ENCODE assay signal across 28 cellular contexts in the genomic region with DNA sequence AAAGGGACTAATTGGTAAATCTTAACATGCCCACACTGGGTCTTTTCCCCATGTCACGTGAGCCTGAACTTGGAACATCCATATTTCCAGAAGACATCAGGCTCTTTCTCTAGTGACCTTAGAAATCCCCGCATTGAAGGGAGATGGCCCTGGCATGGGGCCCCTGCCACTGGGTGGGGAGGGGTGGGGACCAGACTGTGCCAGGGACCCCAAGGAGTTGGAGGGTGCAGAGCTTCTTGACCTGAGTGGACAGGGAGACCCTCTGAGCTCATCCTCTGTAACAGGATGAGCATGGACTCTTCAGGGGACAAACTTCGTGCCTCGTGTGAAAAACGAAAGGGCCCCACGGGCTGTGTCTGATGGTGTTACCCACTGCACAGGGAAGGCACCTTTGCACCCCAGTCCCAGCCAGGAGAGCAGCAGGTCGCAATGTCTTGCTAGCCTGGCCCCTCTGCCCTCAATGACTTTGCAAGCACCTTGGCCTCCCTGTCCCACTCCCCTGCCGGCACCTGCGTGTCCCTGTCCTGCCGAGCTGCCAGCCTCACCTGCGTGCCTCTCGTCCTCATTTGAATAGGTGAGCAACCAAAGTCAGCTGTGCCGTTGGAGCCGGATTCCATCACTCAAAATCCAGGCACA.
DNase-seq lines count a peak whose midpoint lies in the region; ATAC-seq and TF ChIP-seq lines count a peak whose summit lies in the region.
"Had no signal": no experiment of that assay in that cellular context is flagged by ENCODE, and none has a peak within 500 bp of the region (broad histone marks: within the 10 kb centered on the region; RNA-seq: fewer than 3 reads in every experiment).

No MANE protein-coding gene starts in this region.

- H3K9me3 ChIP-seq in H9 (ENCODE audit: control insufficient read depth, low read depth, low read length) (peaks cover 8% of the 10 kb centered on the region), endodermal cell (ENCODE audit: control insufficient read depth, low read length) (peaks cover 9% of the 10 kb centered on the region)
- H3K9me3 ChIP-seq: A549, HAP-1 had no signal

- no peak overlapping the region for H3K4me2 ChIP-seq in H9 (ENCODE audit: insufficient read depth, insufficient read length, low read length)
- H3K4me2 ChIP-seq: A549; BLaER1 treated with 17β-estradiol and CSF1 and Interleukin-3, amounts not matched to agents 10 nM and 100 nM; KMS-11; PC-9 had no signal

- DNase-seq in H9 (no peak), endodermal cell (peak; percentile 41), neural crest cell (ENCODE audit: low read depth, low spot score) (no peak)
- no peak for DNase-seq in activated CD8-positive, alpha-beta T cell treated with anti-CD3 and anti-CD28 coated beads for 36 hours
- DNase-seq: AML-193; CD4-positive, alpha-beta memory T cell; COR-L47; DMS79; EL; GDM1; HFFc6; IMR-90; MM.1S; NCI-H2029; NCI-H446 treated with DMSO at 0.1 percent for 48 hours; NCI-H82; NK-92 treated with Interleukin-12 subunit alpha and Interleukin-12 subunit beta, amount 100 ng/mL, for 24 hours; PC-9 had no signal

- H3K9me3 Mint-ChIP-seq in H9 (peaks cover 15 to 17% of the 10 kb centered on the region in 2 experiments), endodermal cell (peaks cover 25% of the 10 kb centered on the region), neural crest cell (peaks cover 2% of the 10 kb centered on the region)
- H3K9me3 Mint-ChIP-seq in stimulated activated memory B cell treated with anti-CD40 and anti-IgM and Interleukin-4, amounts not matched to agents 10 μg/mL and 1 μg/mL and 100 μg/mL, for 72 hours, result peaks cover 12% of the 10 kb centered on the region
- peaks cover 31% of the 10 kb centered on the region for H3K9me3 Mint-ChIP-seq in activated CD8-positive, alpha-beta T cell treated with anti-CD3 and anti-CD28 coated beads for 36 hours

- POLR2A ChIA-PET in activated CD8-positive, alpha-beta T cell treated with anti-CD3 and anti-CD28 coated beads for 36 hours (lab: Charles Lee), result no interaction called here

- no peak overlapping the region for H2BK15ac ChIP-seq in H9 (ENCODE audit: low read depth, low read length)

- H3K79me1 ChIP-seq in H9 (ENCODE audit: insufficient read depth, low read depth, low read length, poor library complexity, severe bottlenecking), result no peaks in the 10 kb centered on the region

- H3K9ac ChIP-seq in H9 (ENCODE audit: extremely low read depth, insufficient read length, low read length), result no peak overlapping the region
- no peak overlapping the region for H3K9ac ChIP-seq in endodermal cell (ENCODE audit: extremely low read depth, low read length, poor library complexity, severe bottlenecking)
- H3K9ac ChIP-seq: BLaER1 treated with 17β-estradiol and CSF1 and Interleukin-3, amounts not matched to agents 10 nM and 100 nM; KMS-11 had no signal

- intact Hi-C loops in activated CD8-positive, alpha-beta T cell treated with anti-CD3 and anti-CD28 coated beads for 36 hours (cut with micrococcal nuclease), result no loop called here

- peaks cover 4% of the 10 kb centered on the region; the same call in 1 of the 2 replicates for H3K27me3 Mint-ChIP-seq in H9 (ENCODE audit: low read depth)
- peaks cover 14% of the 10 kb centered on the region for H3K27me3 Mint-ChIP-seq in endodermal cell (ENCODE audit: insufficient read depth)
- no peaks in the 10 kb centered on the region for H3K27me3 Mint-ChIP-seq in neural crest cell (ENCODE audit: low read depth)
- no peaks in the 10 kb centered on the region for H3K27me3 Mint-ChIP-seq in stimulated activated memory B cell treated with anti-CD40 and anti-IgM and Interleukin-4, amounts not matched to agents 10 μg/mL and 1 μg/mL and 100 μg/mL, for 72 hours
- H3K27me3 Mint-ChIP-seq in activated CD8-positive, alpha-beta T cell treated with anti-CD3 and anti-CD28 coated beads for 36 hours, result no peaks in the 10 kb centered on the region
- H3K27me3 Mint-ChIP-seq: CD4-positive, alpha-beta memory T cell had no signal

- H3K36me3 ChIP-seq in endodermal cell (ENCODE audit: control insufficient read depth, insufficient read depth, low read length), result no peaks in the 10 kb centered on the region
- H3K36me3 ChIP-seq: HAP-1, SJSA1 had no signal

- CTCF ChIA-PET in activated CD8-positive, alpha-beta T cell treated with anti-CD3 and anti-CD28 coated beads for 36 hours (lab: Charles Lee), result interaction anchor here (0.6 kb wide), 1 partner anchor 242 kb away, joined by 3 read pairs; no protein-coding TSS in a partner anchor

- TF ChIP-seq CTCF in H9 (conservative IDR thresholded peaks at IDR 0.05), result no peak
- TF ChIP-seq CTCF in endodermal cell (conservative IDR thresholded peaks at IDR 0.05), result no peak
- no peak for TF ChIP-seq CTCF in neural crest cell (conservative IDR thresholded peaks at IDR 0.05)
- no peak for TF ChIP-seq CTCF in activated CD8-positive, alpha-beta T cell treated with anti-CD3 and anti-CD28 coated beads for 36 hours (IDR thresholded peaks at IDR 0.05)

- no peaks in the 10 kb centered on the region for H3K79me2 ChIP-seq in H9 (ENCODE audit: insufficient read depth, low read length)

- peak; percentile 16 for ATAC-seq in stimulated activated memory B cell treated with anti-CD40 and anti-IgM and Interleukin-4, amounts not matched to agents 10 μg/mL and 1 μg/mL and 100 μg/mL, for 72 hours
- ATAC-seq in HG03565 (IDR thresholded peaks at IDR 0.05; ENCODE audit: unreplicated experiment) (no peak), GM18505 (IDR thresholded peaks at IDR 0.05; ENCODE audit: unreplicated experiment) (no peak)
- no peak for ATAC-seq in activated CD8-positive, alpha-beta T cell treated with anti-CD3 and anti-CD28 coated beads for 36 hours
- ATAC-seq: A549, GM12878, Right ventricle myocardium inferior had no signal

- H2BK12ac ChIP-seq in H9 (ENCODE audit: insufficient read length, low read depth, low read length), result no peak overlapping the region

- no peaks in the 10 kb centered on the region for H3K23me2 ChIP-seq in H9 (ENCODE audit: insufficient read length, low read depth, low read length, poor library complexity, severe bottlenecking)

- peak overlapping the region; percentile 43 for H3K18ac ChIP-seq in H9 (ENCODE audit: insufficient read length, low read depth, low read length)

- no peak overlapping the region for H4K5ac ChIP-seq in H9 (ENCODE audit: insufficient read length, low read depth, low read length)

- H3K23ac ChIP-seq in H9 (ENCODE audit: insufficient read length, low read depth, low read length), result no peak overlapping the region

- H3K4ac ChIP-seq in H9 (ENCODE audit: low read depth, low read length), result no peak overlapping the region

- peaks cover 17 to 20% (median 19%) of the 10 kb centered on the region in 3 experiments for H3K36me3 Mint-ChIP-seq in H9 (ENCODE audit: insufficient read depth in 1 of 3, low read depth in 3 of 3)
- H3K36me3 Mint-ChIP-seq in endodermal cell (ENCODE audit: low read depth), result peaks cover 27% of the 10 kb centered on the region
- H3K36me3 Mint-ChIP-seq in neural crest cell (ENCODE audit: low read depth), result peaks cover 4% of the 10 kb centered on the region
- H3K36me3 Mint-ChIP-seq in stimulated activated memory B cell treated with anti-CD40 and anti-IgM and Interleukin-4, amounts not matched to agents 10 μg/mL and 1 μg/mL and 100 μg/mL, for 72 hours, result peaks cover 44% of the 10 kb centered on the region
- peaks cover 42% of the 10 kb centered on the region for H3K36me3 Mint-ChIP-seq in activated CD8-positive, alpha-beta T cell treated with anti-CD3 and anti-CD28 coated beads for 36 hours (ENCODE audit: low read depth)

- no peak overlapping the region for H4K91ac ChIP-seq in H9 (ENCODE audit: insufficient read length, low read depth, low read length)

- no peak overlapping the region for H2BK5ac ChIP-seq in H9 (ENCODE audit: insufficient read length, low read length)

- no peak overlapping the region for H3T11ph ChIP-seq in H9 (ENCODE audit: low read length)

- no peak overlapping the region for H3K56ac ChIP-seq in H9 (ENCODE audit: insufficient read length, low read depth, low read length)

- no peak overlapping the region for H4K8ac ChIP-seq in H9 (replicated peaks; ENCODE audit: insufficient read length, low read depth, low read length)

- H4K20me1 ChIP-seq in H9 (ENCODE audit: control insufficient read depth, insufficient read depth, insufficient read length), result no peaks in the 10 kb centered on the region
- H4K20me1 ChIP-seq: BLaER1 treated with 17β-estradiol and CSF1 and Interleukin-3, amounts not matched to agents 10 nM and 100 nM had no signal

- no peak overlapping the region for H2BK20ac ChIP-seq in H9 (ENCODE audit: low read depth, low read length, poor library complexity, severe bottlenecking)

- H3K4me3 Mint-ChIP-seq in H9, result no peak overlapping the region
- no peak overlapping the region for H3K4me3 Mint-ChIP-seq in endodermal cell
- no peak overlapping the region for H3K4me3 Mint-ChIP-seq in neural crest cell
- no peak overlapping the region for H3K4me3 Mint-ChIP-seq in stimulated activated memory B cell treated with anti-CD40 and anti-IgM and Interleukin-4, amounts not matched to agents 10 μg/mL and 1 μg/mL and 100 μg/mL, for 72 hours
- H3K4me3 Mint-ChIP-seq in activated CD8-positive, alpha-beta T cell treated with anti-CD3 and anti-CD28 coated beads for 36 hours, result no peak overlapping the region
- H3K4me3 Mint-ChIP-seq: CD4-positive, alpha-beta memory T cell; HFFc6 had no signal

- H3K27ac ChIP-seq in H9 (ENCODE audit: insufficient read length, low read depth, low read length) (no peak overlapping the region), endodermal cell (ENCODE audit: low read depth, low read length) (no peak overlapping the region)
- H3K27ac ChIP-seq: A549; BLaER1 treated with 17β-estradiol and CSF1 and Interleukin-3, amounts not matched to agents 10 nM and 100 nM; KMS-11; PC-9; SJSA1 had no signal

- H3K4me1 ChIP-seq in H9 (ENCODE audit: insufficient read depth, low read length) (0 out of 2 replicates have a peak, but pooled peaks cover 2% of the 10 kb centered on the region), endodermal cell (ENCODE audit: control insufficient read depth, insufficient read depth, low read length) (no peaks in the 10 kb centered on the region)
- H3K4me1 ChIP-seq: A549; BLaER1 treated with 17β-estradiol and CSF1 and Interleukin-3, amounts not matched to agents 10 nM and 100 nM; HAP-1; SJSA1 had no signal

- H3K14ac ChIP-seq in H9 (ENCODE audit: insufficient read depth, low read length), result no peak overlapping the region

- H3K27me3 ChIP-seq in H9 (ENCODE audit: insufficient read depth, low read length) (no peaks in the 10 kb centered on the region), endodermal cell (ENCODE audit: control insufficient read depth, insufficient read depth, low read length, poor library complexity, severe bottlenecking) (no peaks in the 10 kb centered on the region)
- H3K27me3 ChIP-seq: BLaER1 treated with 17β-estradiol and CSF1 and Interleukin-3, amounts not matched to agents 10 nM and 100 nM; SJSA1 had no signal

- WGBS in H9 (ENCODE audit: extremely low coverage, insufficient read length, low lambda C conversion rate), result no CpG with 5 or more reads among the region's 14 CpGs
- WGBS in endodermal cell (ENCODE audit: insufficient coverage in 1 of 2, insufficient read length in 1 of 2), 2 experiments, result 94 to 99% methylated on average over 12 to 14 of the region's 14 CpGs

- H3K4me1 Mint-ChIP-seq in H9 (peaks cover 11 to 18% of the 10 kb centered on the region in 2 experiments), endodermal cell (peaks cover 12% of the 10 kb centered on the region), neural crest cell (peaks cover 4% of the 10 kb centered on the region)
- no peaks in the 10 kb centered on the region for H3K4me1 Mint-ChIP-seq in stimulated activated memory B cell treated with anti-CD40 and anti-IgM and Interleukin-4, amounts not matched to agents 10 μg/mL and 1 μg/mL and 100 μg/mL, for 72 hours
- no peaks in the 10 kb centered on the region for H3K4me1 Mint-ChIP-seq in activated CD8-positive, alpha-beta T cell treated with anti-CD3 and anti-CD28 coated beads for 36 hours (ENCODE audit: low read depth)
- H3K4me1 Mint-ChIP-seq: CD4-positive, alpha-beta memory T cell had no signal

- no peak overlapping the region for H2BK120ac ChIP-seq in H9 (ENCODE audit: low read depth, low read length, poor library complexity, severe bottlenecking)

- H2AFZ ChIP-seq in H9 (ENCODE audit: low read length), result no peak overlapping the region
- H2AFZ ChIP-seq: PC-9 had no signal

- H3K27ac Mint-ChIP-seq in H9 (no peak overlapping the region; a peak in 1 of 7 replicates), endodermal cell (no peak overlapping the region), neural crest cell (ENCODE audit: unreplicated experiment) (peak overlapping the region; percentile 57)
- H3K27ac Mint-ChIP-seq in stimulated activated memory B cell treated with anti-CD40 and anti-IgM and Interleukin-4, amounts not matched to agents 10 μg/mL and 1 μg/mL and 100 μg/mL, for 72 hours, result no peak overlapping the region
- H3K27ac Mint-ChIP-seq in activated CD8-positive, alpha-beta T cell treated with anti-CD3 and anti-CD28 coated beads for 36 hours, result no peak overlapping the region
- H3K27ac Mint-ChIP-seq: CD4-positive, alpha-beta memory T cell; HFFc6 had no signal

- H3K4me3 ChIP-seq in endodermal cell (ENCODE audit: low read length), result no peak overlapping the region
- H3K4me3 ChIP-seq: A549; BLaER1 treated with 17β-estradiol and CSF1 and Interleukin-3, amounts not matched to agents 10 nM and 100 nM; GM12878; HAP-1; PC-9; SJSA1 had no signal

- H2AK5ac ChIP-seq in H9 (ENCODE audit: insufficient read length, low read length), result no peak overlapping the region

- no peak for TF ChIP-seq POLR2A in GM18505 (IDR thresholded peaks at IDR 0.05; ENCODE audit: borderline replicate concordance, extremely low read depth, insufficient read depth, insufficient read length)
